In the genomic region with DNA sequence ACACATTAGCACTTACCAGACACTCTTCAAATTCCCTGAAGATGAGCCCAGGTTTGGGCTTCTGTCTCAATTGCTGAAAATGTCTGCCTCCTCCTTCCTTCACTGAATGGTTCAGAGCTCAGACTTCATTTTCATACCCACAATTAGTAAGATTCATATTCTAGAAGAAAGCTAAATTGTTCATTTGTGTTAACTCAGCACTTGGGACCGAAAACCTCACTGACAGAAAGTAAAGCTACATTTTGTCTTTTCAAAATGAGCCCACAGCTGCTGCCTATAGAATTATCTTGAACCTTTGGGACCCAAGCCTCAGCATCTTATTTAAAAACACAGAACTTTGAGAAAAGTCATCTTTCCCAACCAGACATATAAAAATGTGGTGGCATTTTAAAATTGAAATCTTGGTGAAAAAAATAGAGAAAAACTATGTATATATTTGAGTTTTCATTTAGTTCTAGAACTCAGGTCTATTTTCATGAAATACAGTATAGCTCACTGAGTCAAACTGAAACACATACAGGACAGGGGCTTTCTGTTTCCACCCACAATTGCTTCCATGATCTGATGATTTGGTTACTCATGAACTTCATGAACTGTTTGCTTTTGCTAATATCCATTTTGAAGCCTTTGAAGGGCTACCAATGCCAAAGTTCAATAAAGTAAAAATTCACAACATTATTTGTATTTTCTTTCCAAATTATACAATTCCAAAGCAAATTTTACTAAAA, we compare ENCODE assay signal across 14 cellular contexts.
A peak's percentile ranks its signal among the peaks of the same experiment; 100 is the strongest.
DNase-seq lines count a peak whose midpoint lies in the region; ATAC-seq and TF ChIP-seq lines count a peak whose summit lies in the region.
"Had no signal": no experiment of that assay in that cellular context is flagged by ENCODE, and none has a peak within 500 bp of the region (broad histone marks: within the 10 kb centered on the region; RNA-seq: fewer than 3 reads in every experiment).

No MANE protein-coding gene starts in this region.

- peaks cover 59% of the 10 kb centered on the region for H3K27me3 Mint-ChIP-seq in stimulated activated naive CD8-positive, alpha-beta T cell treated with anti-CD3 and anti-CD28 coated beads, Interleukin-15, Interleukin-2, amounts not matched to agents 100 ng/mL and 50 ng/mL, for 24 hours

- H3K4me3 ChIP-seq in coronary artery: no peak overlapping the region
- H3K4me3 ChIP-seq: BLaER1 had no signal

- no peaks in the 10 kb centered on the region for H3K36me3 Mint-ChIP-seq in stimulated activated naive CD8-positive, alpha-beta T cell treated with anti-CD3 and anti-CD28 coated beads, Interleukin-15, Interleukin-2, amounts not matched to agents 100 ng/mL and 50 ng/mL, for 24 hours (ENCODE audit: low read depth)

- H3K27ac ChIP-seq in coronary artery: no peak overlapping the region
- H3K27ac ChIP-seq: BLaER1 had no signal

- no peaks in the 10 kb centered on the region for H3K9me3 Mint-ChIP-seq in stimulated activated naive CD8-positive, alpha-beta T cell treated with anti-CD3 and anti-CD28 coated beads, Interleukin-15, Interleukin-2, amounts not matched to agents 100 ng/mL and 50 ng/mL, for 24 hours

- peaks cover 28% of the 10 kb centered on the region for H3K4me1 Mint-ChIP-seq in stimulated activated naive CD8-positive, alpha-beta T cell treated with anti-CD3 and anti-CD28 coated beads, Interleukin-15, Interleukin-2, amounts not matched to agents 100 ng/mL and 50 ng/mL, for 24 hours (ENCODE audit: low read depth)

- DNase-seq in stimulated activated naive CD8-positive, alpha-beta T cell treated with anti-CD3 and anti-CD28 coated beads, Interleukin-15, Interleukin-2, amounts not matched to agents 100 U/mL and 50 U/mL, for 24 hours: no peak
- DNase-seq in coronary artery (ENCODE audit: low spot score) (no peak), AG08396 (ENCODE audit: low spot score) (no peak), superior temporal gyrus (ENCODE audit: extremely low spot score) (no peak), ACHN (no peak)
- DNase-seq: activated CD4-positive, alpha-beta T cell treated with anti-CD3 and anti-CD28 coated beads, Interleukin-2, amount 50 U/mL, for 48 hours; caudate nucleus; left ventricle myocardium superior; NCI-H2171; Right ventricle myocardium superior had no signal

- no peak for ATAC-seq in stimulated activated naive CD8-positive, alpha-beta T cell treated with anti-CD3 and anti-CD28 coated beads, Interleukin-15, Interleukin-2, amounts not matched to agents 100 U/mL and 50 U/mL, for 24 hours
- ATAC-seq in GM21786 (IDR thresholded peaks at IDR 0.05; ENCODE audit: unreplicated experiment) (peak; percentile 82), HG03342 (IDR thresholded peaks at IDR 0.05; ENCODE audit: unreplicated experiment) (peak; percentile 79)
- ATAC-seq: left ventricle myocardium superior had no signal

- H3K27ac Mint-ChIP-seq in stimulated activated naive CD8-positive, alpha-beta T cell treated with anti-CD3 and anti-CD28 coated beads, Interleukin-15, Interleukin-2, amounts not matched to agents 100 ng/mL and 50 ng/mL, for 24 hours: no peak overlapping the region

- TF ChIP-seq CTCF in coronary artery (IDR thresholded peaks at IDR 0.05): no peak

- peak overlapping the region; percentile 3 for H3K4me3 Mint-ChIP-seq in stimulated activated naive CD8-positive, alpha-beta T cell treated with anti-CD3 and anti-CD28 coated beads, Interleukin-15, Interleukin-2, amounts not matched to agents 100 ng/mL and 50 ng/mL, for 24 hours

- in situ Hi-C loops in ACHN (cut with HindIII; ENCODE audit: low pct_ligation_motif_present, low pct_unique_long_range_greater_than_20kb, low sequenced_read_pairs): loop anchor here (25.0 kb wide), 1 partner anchor 89 kb away; no protein-coding TSS in a partner anchor
